ENCODE assay signal across 9 cellular contexts in the genomic region with DNA sequence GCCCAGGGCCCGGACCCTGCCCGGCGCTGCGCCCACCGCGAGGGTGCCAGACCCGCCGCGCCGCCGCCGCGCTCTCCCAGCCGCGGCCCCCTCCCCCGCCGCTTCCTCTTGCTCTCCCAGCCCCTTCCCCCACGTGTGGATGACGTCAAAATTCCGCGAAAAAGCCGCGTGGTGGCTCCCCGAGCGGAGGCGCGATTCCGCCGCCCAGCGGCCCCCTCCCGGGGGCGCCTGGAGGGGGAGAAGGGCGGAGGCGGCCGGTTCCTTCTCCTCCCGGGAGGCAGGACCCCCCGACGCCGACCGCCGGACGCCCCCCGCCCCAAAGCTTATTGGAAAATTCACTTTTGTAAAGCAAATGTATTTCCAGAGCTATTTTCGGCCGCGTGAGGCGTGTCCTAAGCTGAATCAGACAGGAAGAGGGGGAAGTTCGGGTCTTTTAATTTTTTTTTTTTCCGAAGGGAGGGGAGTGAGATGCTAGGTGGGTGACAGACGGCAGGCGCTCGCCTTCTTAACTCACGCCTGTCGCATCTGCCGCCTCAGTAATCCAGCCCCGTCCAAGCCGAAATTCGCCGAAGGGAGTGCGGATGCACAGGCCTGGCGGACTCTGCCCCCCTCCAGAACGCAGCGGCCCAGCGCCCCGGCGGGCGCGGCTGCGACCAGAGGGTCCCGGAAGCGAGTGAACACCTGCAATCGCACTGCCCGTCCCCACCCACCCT. TPM values are rescaled to one million over a fixed set of nuclear protein-coding genes. Genes with fewer than 3 reads are reported as not detected.
A peak's percentile ranks its signal among the peaks of the same experiment; 100 is the strongest.
DNase-seq lines count a peak whose midpoint lies in the region; TF ChIP-seq lines count a peak whose summit lies in the region.
"Had no signal": no experiment of that assay in that cellular context is flagged by ENCODE, and none has a peak within 500 bp of the region (broad histone marks: within the 10 kb centered on the region; RNA-seq: fewer than 3 reads in every experiment).

No MANE protein-coding gene starts in this region.

- TF ChIP-seq CTCF in endothelial cell (IDR thresholded peaks at IDR 0.05; ENCODE audit: unreplicated experiment) = no peak

- H3K4me3 Mint-ChIP-seq in endothelial cell (ENCODE audit: unreplicated experiment) = peak overlapping the region; percentile 90

- peaks cover 19% of the 10 kb centered on the region for H3K4me1 Mint-ChIP-seq in endothelial cell (ENCODE audit: unreplicated experiment)

- peak overlapping the region; percentile 85 for H3K27ac Mint-ChIP-seq in endothelial cell (ENCODE audit: unreplicated experiment)

- peaks cover 16% of the 10 kb centered on the region for H3K27me3 Mint-ChIP-seq in endothelial cell (ENCODE audit: unreplicated experiment)

- peak overlapping the region; percentile 58 to 72 for H3K4me3 ChIP-seq in muscle layer of colon (ENCODE audit: low read depth in 1 of 2, low read length in 2 of 2)

- H3K36me3 Mint-ChIP-seq in endothelial cell (ENCODE audit: low read depth, unreplicated experiment) = no peaks in the 10 kb centered on the region

- H3K9ac ChIP-seq in muscle layer of colon (ENCODE audit: low read length) = peak overlapping the region; percentile 33

- H3K36me3 ChIP-seq in muscle layer of colon (ENCODE audit: insufficient read depth, low read length) = no peaks in the 10 kb centered on the region

- H3K9me3 ChIP-seq in muscle layer of colon (ENCODE audit: low read length) = no peaks in the 10 kb centered on the region

- DNase-seq in DMS 273 (lab: John Stamatoyannopoulos, UW; ENCODE audit: unreplicated experiment) (peak; percentile 65), DMS 273 treated with DMSO at 0.1 percent for 48 hours (lab: John Stamatoyannopoulos, UW) (no peak), NCI-H1105 (lab: John Stamatoyannopoulos, UW) (peak; percentile 63), endothelial cell (ENCODE audit: low spot score) (peak; percentile 86), NCI-H1092 (lab: John Stamatoyannopoulos, UW) (no peak)
- peak; percentile 92 to 96 (median 92) for DNase-seq in activated CD8-positive, alpha-beta memory T cell treated with anti-CD3 and anti-CD28 coated beads for 48 hours (ENCODE audit: low read depth in 2 of 3, low spot score in 2 of 3)
- peak; percentile 86 to 87 for DNase-seq in stimulated activated CD8-positive, alpha-beta memory T cell treated with anti-CD3 and anti-CD28 coated beads, Interleukin-4, amount 100 ng/mL, for 1 hour (ENCODE audit: low read depth in 2 of 2, low spot score in 1 of 2)

- H3K4me1 ChIP-seq in muscle layer of colon (ENCODE audit: insufficient read depth, low read length) = peaks cover 17% of the 10 kb centered on the region

- H3K27ac ChIP-seq in muscle layer of colon (ENCODE audit: low read depth, low read length) = peak overlapping the region; percentile 95
- H3K27ac ChIP-seq: 22Rv1 had no signal

- no peaks in the 10 kb centered on the region for H3K27me3 ChIP-seq in muscle layer of colon (ENCODE audit: control insufficient read depth in 1 of 2, insufficient read depth in 2 of 2, low read length in 2 of 2)

- H3K9me3 Mint-ChIP-seq in endothelial cell (ENCODE audit: unreplicated experiment) = no peaks in the 10 kb centered on the region

RNA-seq across cellular contexts. Expression of a gene that starts 4.1 kb away (rescaled TPM):
- 88.1 TPM for total RNA-seq in endothelial cell (ENCODE audit: unreplicated experiment)

RNA-seq across cellular contexts. Expression of a gene that starts 51.6 kb away (rescaled TPM):
- 21.9 TPM for total RNA-seq in endothelial cell (ENCODE audit: unreplicated experiment)

Comparison
In these comparisons a context has a peak if more than half of its experiments do, and no peak if none do; other contexts are left out.
1. DNase-seq: peak in DMS 273 (single experiment), NCI-H1105 (single experiment), activated CD8-positive, alpha-beta memory T cell treated with anti-CD3 and anti-CD28 coated beads for 48 hours (3 of 3), endothelial cell (single experiment) and stimulated activated CD8-positive, alpha-beta memory T cell treated with anti-CD3 and anti-CD28 coated beads, Interleukin-4, amount 100 ng/mL, for 1 hour (2 of 2); none in DMS 273 treated with DMSO at 0.1 percent for 48 hours (single experiment) and NCI-H1092 (single experiment).